Comparison of ENCODE assay signal across 8 cellular contexts in the genomic region with DNA sequence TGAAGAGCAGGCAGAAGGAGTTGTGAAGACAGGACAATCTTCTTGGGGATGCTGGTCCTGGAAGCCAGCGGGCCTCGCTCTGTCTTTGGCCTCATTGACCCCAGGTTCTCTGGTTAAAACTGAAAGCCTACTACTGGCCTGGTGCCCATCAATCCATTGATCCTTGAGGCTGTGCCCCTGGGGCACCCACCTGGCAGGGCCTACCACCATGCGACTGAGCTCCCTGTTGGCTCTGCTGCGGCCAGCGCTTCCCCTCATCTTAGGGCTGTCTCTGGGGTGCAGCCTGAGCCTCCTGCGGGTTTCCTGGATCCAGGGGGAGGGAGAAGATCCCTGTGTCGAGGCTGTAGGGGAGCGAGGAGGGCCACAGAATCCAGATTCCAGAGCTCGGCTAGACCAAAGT. TPM values are rescaled to one million over a fixed set of nuclear protein-coding genes. Genes with fewer than 3 reads are reported as not detected.
DNase-seq lines count a peak whose midpoint lies in the region; ATAC-seq and TF ChIP-seq lines count a peak whose summit lies in the region.

No MANE protein-coding gene starts in this region.

- no peaks in the 10 kb centered on the region for H3K9me3 Mint-ChIP-seq in CD4-positive, CD25-positive, alpha-beta regulatory T cell
- no peaks in the 10 kb centered on the region for H3K9me3 Mint-ChIP-seq in neural progenitor cell

- H3K27me3 Mint-ChIP-seq in CD4-positive, CD25-positive, alpha-beta regulatory T cell, result no peaks in the 10 kb centered on the region
- peaks cover 11% of the 10 kb centered on the region for H3K27me3 Mint-ChIP-seq in neural progenitor cell (ENCODE audit: insufficient read depth, low read depth)

- peaks cover 5% of the 10 kb centered on the region for H3F3A ChIP-seq in neural progenitor cell (ENCODE audit: low read depth)

- no peak for ATAC-seq in CD4-positive, CD25-positive, alpha-beta regulatory T cell (ENCODE audit: low read depth in 2 of 2)
- no peak for ATAC-seq in GM19395 (IDR thresholded peaks at IDR 0.05; ENCODE audit: unreplicated experiment)

- peak overlapping the region in 2 of 3 donors; percentile 96 for H3K27ac Mint-ChIP-seq in CD4-positive, CD25-positive, alpha-beta regulatory T cell
- H3K27ac Mint-ChIP-seq in neural progenitor cell, result no peak overlapping the region

- peaks cover 21% of the 10 kb centered on the region for H3K4me1 ChIP-seq in CD4-positive, CD25-positive, alpha-beta regulatory T cell (ENCODE audit: control insufficient read depth, insufficient read depth, low read length, poor library complexity, severe bottlenecking)
- H3K4me1 ChIP-seq in ectodermal cell (ENCODE audit: control insufficient read depth, insufficient read depth, low read length) (peaks cover 10% of the 10 kb centered on the region), neural progenitor cell (peaks cover 17% of the 10 kb centered on the region)

- peaks cover 5 to 39% (median 18%) of the 10 kb centered on the region in 4 donors for H3K4me1 Mint-ChIP-seq in CD4-positive, CD25-positive, alpha-beta regulatory T cell
- peaks cover 23% of the 10 kb centered on the region for H3K4me1 Mint-ChIP-seq in neural progenitor cell

- TF ChIP-seq CTCF in neural progenitor cell (IDR thresholded peaks at IDR 0.05), result no peak

- H3K36me3 Mint-ChIP-seq in CD4-positive, CD25-positive, alpha-beta regulatory T cell, result no peaks in the 10 kb centered on the region
- peaks cover 4% of the 10 kb centered on the region for H3K36me3 Mint-ChIP-seq in neural progenitor cell

- H3K4me3 Mint-ChIP-seq in CD4-positive, CD25-positive, alpha-beta regulatory T cell, result peak overlapping the region; percentile 99 to 100 (median 99)
- peak overlapping the region; percentile 97 for H3K4me3 Mint-ChIP-seq in neural progenitor cell

- no peak for DNase-seq in CD4-positive, CD25-positive, alpha-beta regulatory T cell
- DNase-seq in MG63, result no peak
- no peak for DNase-seq in neural progenitor cell (ENCODE audit: low spot score)
- no peak for DNase-seq in stimulated activated CD4-positive, alpha-beta T cell treated with anti-CD3 and anti-CD28 coated beads, Interleukin-2, amount 100 ng/mL, for 48 hours
- DNase-seq in caudate nucleus (lab: John Stamatoyannopoulos, UW), result no peak
- no peak for DNase-seq in germinal center (ENCODE audit: low spot score)

- no peaks in the 10 kb centered on the region for H3K9me3 ChIP-seq in CD4-positive, CD25-positive, alpha-beta regulatory T cell (ENCODE audit: control insufficient read depth in 2 of 2, low read length in 2 of 2)
- no peaks in the 10 kb centered on the region for H3K9me3 ChIP-seq in MG63
- no peaks in the 10 kb centered on the region for H3K9me3 ChIP-seq in ectodermal cell (ENCODE audit: control insufficient read depth, low read length)
- H3K9me3 ChIP-seq in neural progenitor cell (ENCODE audit: low read depth), result no peaks in the 10 kb centered on the region

- peaks cover 26% of the 10 kb centered on the region for H3K79me2 ChIP-seq in neural progenitor cell (ENCODE audit: low read depth)

- no peak overlapping the region for H3K9ac ChIP-seq in neural progenitor cell

- H3K4me2 ChIP-seq in neural progenitor cell, result peak overlapping the region; percentile 95

- H3K27me3 ChIP-seq in CD4-positive, CD25-positive, alpha-beta regulatory T cell (ENCODE audit: control insufficient read depth, insufficient read depth, low read length), result no peaks in the 10 kb centered on the region
- H3K27me3 ChIP-seq in MG63 (no peaks in the 10 kb centered on the region), ectodermal cell (ENCODE audit: control insufficient read depth, insufficient read depth, low read length, poor library complexity, severe bottlenecking) (no peaks in the 10 kb centered on the region), neural progenitor cell (no peaks in the 10 kb centered on the region)

- 86 to 87% methylated on average over 9 of the region's 9 CpGs for WGBS in ectodermal cell, 2 experiments

- peak overlapping the region; percentile 87 for H3K4me3 ChIP-seq in CD4-positive, CD25-positive, alpha-beta regulatory T cell (ENCODE audit: low read depth, low read length)
- H3K4me3 ChIP-seq in MG63 (peak overlapping the region; percentile 85), ectodermal cell (ENCODE audit: insufficient read depth, low read depth, low read length) (peak overlapping the region; percentile 95), neural progenitor cell (peak overlapping the region; percentile 88)

- peaks cover 16% of the 10 kb centered on the region for H4K20me1 ChIP-seq in neural progenitor cell (ENCODE audit: low read depth)

- H3K36me3 ChIP-seq in CD4-positive, CD25-positive, alpha-beta regulatory T cell (ENCODE audit: control insufficient read depth, insufficient read depth, low read length), result peaks cover 22% of the 10 kb centered on the region
- H3K36me3 ChIP-seq in MG63, result peaks cover 7% of the 10 kb centered on the region
- H3K36me3 ChIP-seq in ectodermal cell (ENCODE audit: control insufficient read depth, insufficient read depth, low read length), result peaks cover 15% of the 10 kb centered on the region
- no peaks in the 10 kb centered on the region for H3K36me3 ChIP-seq in neural progenitor cell

- peak overlapping the region; percentile 79 for H3K27ac ChIP-seq in CD4-positive, CD25-positive, alpha-beta regulatory T cell (ENCODE audit: insufficient read depth, low read length, poor library complexity, severe bottlenecking)
- H3K27ac ChIP-seq in ectodermal cell (ENCODE audit: insufficient read depth, low read depth, low read length, poor library complexity, severe bottlenecking), result no peak overlapping the region
- H3K27ac ChIP-seq in neural progenitor cell, result no peak overlapping the region
- no peak overlapping the region for H3K27ac ChIP-seq in caudate nucleus (ENCODE audit: low read depth, low read length)

- no peak overlapping the region for H2AFZ ChIP-seq in neural progenitor cell (replicated peaks)

RNA-seq across cellular contexts. Expression of a gene that starts 1.5 kb away (rescaled TPM):
- 38.8 TPM for total RNA-seq in CD4-positive, CD25-positive, alpha-beta regulatory T cell
- 10 to 100 TPM; 18.8 to 24.8 (median 23.0) TPM for polyA plus RNA-seq in CD4-positive, CD25-positive, alpha-beta regulatory T cell
- total RNA-seq in MG63 (2014; rRNA removed; shearing (Covaris generic); ENCODE audit: low replicate concordance), result 15.4 and 26.5 TPM in 2 replicates
- 20.1 TPM for polyA plus RNA-seq in ectodermal cell (2013, experiment 1 of 4)
- 26.1 TPM for polyA plus RNA-seq in ectodermal cell (2013, experiment 2 of 4)
- 18.6 TPM for polyA plus RNA-seq in ectodermal cell (2013, experiment 3 of 4)
- 21.5 TPM for polyA plus RNA-seq in ectodermal cell (2013, experiment 4 of 4)
- 8.8 and 18.3 TPM in 2 replicates for total RNA-seq in neural progenitor cell (ENCODE audit: low replicate concordance)

RNA-seq across cellular contexts. Expression of a gene that starts 6.8 kb away (rescaled TPM):
- 16.3 TPM for total RNA-seq in CD4-positive, CD25-positive, alpha-beta regulatory T cell
- polyA plus RNA-seq in CD4-positive, CD25-positive, alpha-beta regulatory T cell, result 10 to 100 TPM; 25.9 to 31.4 (median 29.7) TPM
- total RNA-seq in MG63 (2014; rRNA removed; shearing (Covaris generic); ENCODE audit: low replicate concordance), result 48.4 and 75.0 TPM in 2 replicates
- polyA plus RNA-seq in ectodermal cell (2013, experiment 1 of 4), result 73.7 TPM
- 62.3 TPM for polyA plus RNA-seq in ectodermal cell (2013, experiment 2 of 4)
- polyA plus RNA-seq in ectodermal cell (2013, experiment 3 of 4), result 45.5 TPM
- polyA plus RNA-seq in ectodermal cell (2013, experiment 4 of 4), result 49.4 TPM
- 31.3 and 40.7 TPM in 2 replicates for total RNA-seq in neural progenitor cell (ENCODE audit: low replicate concordance)

RNA-seq across cellular contexts. Expression of a gene that starts 14.7 kb away (rescaled TPM):
- total RNA-seq in CD4-positive, CD25-positive, alpha-beta regulatory T cell, result 4.7 TPM
- 1 to 10 TPM; 1.5 to 4.4 (median 2.1) TPM for polyA plus RNA-seq in CD4-positive, CD25-positive, alpha-beta regulatory T cell
- 12.0 and 14.2 TPM in 2 replicates for total RNA-seq in MG63 (2014; rRNA removed; shearing (Covaris generic); ENCODE audit: low replicate concordance)
- polyA plus RNA-seq in ectodermal cell (2013, experiment 1 of 4), result 25.8 TPM
- polyA plus RNA-seq in ectodermal cell (2013, experiment 2 of 4), result 22.5 TPM
- 22.3 TPM for polyA plus RNA-seq in ectodermal cell (2013, experiment 3 of 4)
- 26.7 TPM for polyA plus RNA-seq in ectodermal cell (2013, experiment 4 of 4)
- 11.0 and 23.6 TPM in 2 replicates for total RNA-seq in neural progenitor cell (ENCODE audit: low replicate concordance)

RNA-seq across cellular contexts. Expression of a gene that starts 23.5 kb away (rescaled TPM):
- 3.8 TPM for total RNA-seq in CD4-positive, CD25-positive, alpha-beta regulatory T cell
- not detected for polyA plus RNA-seq in CD4-positive, CD25-positive, alpha-beta regulatory T cell
- total RNA-seq in MG63 (2014; rRNA removed; shearing (Covaris generic); ENCODE audit: low replicate concordance), result not detected in 2 replicates
- polyA plus RNA-seq in ectodermal cell (2013, experiment 1 of 4), result not detected
- not detected for polyA plus RNA-seq in ectodermal cell (2013, experiment 2 of 4)
- not detected for polyA plus RNA-seq in ectodermal cell (2013, experiment 3 of 4)
- not detected for polyA plus RNA-seq in ectodermal cell (2013, experiment 4 of 4)
- not detected in 2 replicates for total RNA-seq in neural progenitor cell (ENCODE audit: low replicate concordance)

RNA-seq across cellular contexts. Expression of a gene that starts 46.8 kb away (rescaled TPM):
- total RNA-seq in CD4-positive, CD25-positive, alpha-beta regulatory T cell, result not detected
- not detected for polyA plus RNA-seq in CD4-positive, CD25-positive, alpha-beta regulatory T cell
- total RNA-seq in MG63 (2014; rRNA removed; shearing (Covaris generic); ENCODE audit: low replicate concordance), result not detected in 2 replicates
- polyA plus RNA-seq in ectodermal cell (2013, experiment 1 of 4), result not detected
- polyA plus RNA-seq in ectodermal cell (2013, experiment 2 of 4), result not detected
- polyA plus RNA-seq in ectodermal cell (2013, experiment 3 of 4), result not detected
- polyA plus RNA-seq in ectodermal cell (2013, experiment 4 of 4), result not detected
- not detected in 2 replicates for total RNA-seq in neural progenitor cell (ENCODE audit: low replicate concordance)
